ENCODE assay signal across 1 cellular context in genomic region chr1:63663301-63663700, GRCh38.
TF ChIP-seq lines count a peak whose summit lies in the region.

No MANE protein-coding gene starts in this region.

TF ChIP-seq in HCT116, 20 proteins besides CTCF, POLR2A, EP300 and RAD21 (continued from another document):
- no peak for TF ChIP-seq REST (IDR thresholded peaks at IDR 0.05; ENCODE audit: low read depth)
- no peak for TF ChIP-seq ZFX (IDR thresholded peaks at IDR 0.05)
- TF ChIP-seq ZNF274 (IDR thresholded peaks at IDR 0.05; ENCODE audit: low read depth, low read length), result no peak
- no peak for TF ChIP-seq ELF1 (IDR thresholded peaks at IDR 0.05; ENCODE audit: borderline replicate concordance, low read depth)
- TF ChIP-seq POLR2AphosphoS5 (IDR thresholded peaks at IDR 0.05; ENCODE audit: low read depth, low read length), result no peak
- TF ChIP-seq EGR1 (IDR thresholded peaks at IDR 0.05; ENCODE audit: low read depth), result no peak
- TF ChIP-seq CBX3 (IDR thresholded peaks at IDR 0.05; ENCODE audit: low read depth), result no peak
- TF ChIP-seq SIN3A (IDR thresholded peaks at IDR 0.05; ENCODE audit: low read depth), result no peak
